1 cellular context compared by ENCODE assay signal in the genomic region with DNA sequence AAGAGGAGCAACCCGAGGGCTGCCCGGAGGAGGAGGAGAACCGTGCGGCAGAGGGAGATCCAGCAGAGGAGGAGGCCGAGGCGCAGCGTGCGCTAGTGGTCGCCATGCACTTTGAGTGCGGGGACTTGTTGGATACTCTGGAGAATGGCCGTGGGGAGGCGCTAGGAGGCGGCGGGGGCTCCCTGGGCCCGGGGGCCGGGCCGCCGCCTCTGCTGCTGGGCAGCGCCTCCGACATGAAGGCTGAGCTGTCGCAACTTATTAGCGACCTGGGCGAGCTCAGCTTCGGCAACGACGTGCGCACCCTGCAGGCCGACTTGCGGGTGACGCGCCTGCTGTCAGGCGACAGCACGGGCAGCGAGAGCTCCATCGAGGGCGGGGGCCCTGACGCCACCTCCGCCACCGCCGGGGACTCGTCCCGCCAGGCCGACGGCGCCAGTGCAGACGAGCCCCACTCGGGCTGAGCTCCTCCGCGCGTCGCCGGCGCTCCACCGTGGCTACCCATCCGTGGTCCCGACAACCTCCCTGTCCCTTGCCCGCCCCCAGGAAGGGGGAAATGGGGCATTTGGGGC.
TF ChIP-seq lines count a peak whose summit lies in the region.

No MANE protein-coding gene starts in this region.

TF ChIP-seq in H1, 55 proteins besides CTCF, POLR2A, EP300 and RAD21:
- no peak for TF ChIP-seq RBBP5 (IDR thresholded peaks at IDR 0.05; ENCODE audit: borderline replicate concordance, low read depth, low read length)
- peak; percentile 59 to 85; a peak in 2 of 4 replicates for TF ChIP-seq SIN3A (conservative IDR thresholded peaks at IDR 0.05 in 1 of 2, IDR thresholded peaks at IDR 0.05 in 1 of 2; ENCODE audit: low read depth in 1 of 2, low read length in 2 of 2)
- TF ChIP-seq NANOG (IDR thresholded peaks at IDR 0.05; ENCODE audit: insufficient read depth, low read depth, low read length, poor library complexity, severe bottlenecking): peak; percentile 48
- TF ChIP-seq ATF2 (IDR thresholded peaks at IDR 0.05; ENCODE audit: low read length): no peak
- TF ChIP-seq POLR2AphosphoS5 (IDR thresholded peaks at IDR 0.05; ENCODE audit: low read depth, low read length): 0 out of 2 replicates have a peak, but pooled peaks have one; percentile 27
- TF ChIP-seq POU5F1 (IDR thresholded peaks at IDR 0.05; ENCODE audit: low read depth, low read length): no peak
- peak; percentile 70; the same call in 1 of the 2 replicates for TF ChIP-seq YY1 (IDR thresholded peaks at IDR 0.05; ENCODE audit: low read depth, low read length)
- 0 out of 2 replicates have a peak, but pooled peaks have one; percentile 27 for TF ChIP-seq TAF1 (IDR thresholded peaks at IDR 0.05; ENCODE audit: low read depth, low read length)
- peak; percentile 48 for TF ChIP-seq KDM4A (IDR thresholded peaks at IDR 0.05; ENCODE audit: low read depth, low read length, severe bottlenecking)
- peak; percentile 86 for TF ChIP-seq TAF7 (optimal IDR thresholded peaks at IDR 0.05; ENCODE audit: borderline replicate concordance, low read depth, low read length)
- peak; percentile 92 for TF ChIP-seq CREB1 (IDR thresholded peaks at IDR 0.05)
- peak; percentile 3 for TF ChIP-seq EZH2 (IDR thresholded peaks at IDR 0.05; ENCODE audit: low read depth, low read length, severe bottlenecking)
- TF ChIP-seq BACH1 (IDR thresholded peaks at IDR 0.05; ENCODE audit: low read length): peak; percentile 92
- TF ChIP-seq EGR1 (IDR thresholded peaks at IDR 0.05; ENCODE audit: borderline replicate concordance, low read depth, low read length): no peak; the same call in 1 of the 2 replicates
- TF ChIP-seq ZNF274 (IDR thresholded peaks at IDR 0.05; ENCODE audit: borderline replicate concordance, extremely low read depth, low read length): no peak
- TF ChIP-seq MAX (IDR thresholded peaks at IDR 0.05): peak; percentile 65
- no peak for TF ChIP-seq MAFK (IDR thresholded peaks at IDR 0.05; ENCODE audit: low read depth, low read length)
- 0 out of 2 replicates have a peak, but pooled peaks have one; percentile 5 for TF ChIP-seq TCF12 (IDR thresholded peaks at IDR 0.05; ENCODE audit: low read depth, low read length)
- peak; percentile 65; the same call in 1 of the 2 replicates for TF ChIP-seq CEBPB (IDR thresholded peaks at IDR 0.05; ENCODE audit: low read depth, low read length)
- TF ChIP-seq CHD2 (IDR thresholded peaks at IDR 0.05; ENCODE audit: low read length): peak; percentile 52; the same call in 1 of the 2 replicates
- TF ChIP-seq HDAC2 (IDR thresholded peaks at IDR 0.05; ENCODE audit: borderline replicate concordance in 1 of 2, low read depth in 2 of 2, low read length in 2 of 2): 0 out of 4 replicates have a peak, but pooled peaks of 1 of the 2 experiments have one; percentile 11
- peak; percentile 31; the same call in 1 of the 2 replicates for TF ChIP-seq GABPA (IDR thresholded peaks at IDR 0.05; ENCODE audit: borderline replicate concordance, insufficient read depth, low read length)
